ENCODE assay signal across 18 cellular contexts in genomic region chr1:115991909-115992308, GRCh38. TPM values are rescaled to one million over a fixed set of nuclear protein-coding genes. Genes with fewer than 3 reads are reported as not detected.
"Had no signal": no experiment of that assay in that cellular context is flagged by ENCODE, and none has a peak within 500 bp of the region (broad histone marks: within the 10 kb centered on the region; RNA-seq: fewer than 3 reads in every experiment).

No MANE protein-coding gene starts in this region.

- H3K4me3 ChIP-seq: hepatocyte, spleen had no signal

- H3K27ac ChIP-seq: hepatocyte, spleen had no signal

- H3K27ac Mint-ChIP-seq: nephron progenitor cell; stimulated activated memory B cell treated with anti-CD40 and anti-IgM and Interleukin-4, amounts not matched to agents 10 μg/mL and 1 μg/mL and 100 μg/mL, for 72 hours; stimulated activated naive CD8-positive, alpha-beta T cell treated with anti-CD3 and anti-CD28 coated beads, Interleukin-15, Interleukin-2, amounts not matched to agents 100 ng/mL and 50 ng/mL, for 24 hours had no signal

- H3K27me3 ChIP-seq: hepatocyte, spleen had no signal

- ATAC-seq: sciatic nerve; stimulated activated memory B cell treated with anti-CD40 and anti-IgM and Interleukin-4, amounts not matched to agents 10 μg/mL and 1 μg/mL and 100 μg/mL, for 72 hours had no signal

- H3K4me3 Mint-ChIP-seq: naive B cell; nephron progenitor cell; stimulated activated memory B cell treated with anti-CD40 and anti-IgM and Interleukin-4, amounts not matched to agents 10 μg/mL and 1 μg/mL and 100 μg/mL, for 72 hours; stimulated activated naive CD8-positive, alpha-beta T cell treated with anti-CD3 and anti-CD28 coated beads, Interleukin-15, Interleukin-2, amounts not matched to agents 100 ng/mL and 50 ng/mL, for 24 hours had no signal

- H3K27me3 Mint-ChIP-seq: stimulated activated memory B cell treated with anti-CD40 and anti-IgM and Interleukin-4, amounts not matched to agents 10 μg/mL and 1 μg/mL and 100 μg/mL, for 72 hours; stimulated activated naive CD8-positive, alpha-beta T cell treated with anti-CD3 and anti-CD28 coated beads, Interleukin-15, Interleukin-2, amounts not matched to agents 100 ng/mL and 50 ng/mL, for 24 hours had no signal

- H3K9me3 Mint-ChIP-seq: stimulated activated memory B cell treated with anti-CD40 and anti-IgM and Interleukin-4, amounts not matched to agents 10 μg/mL and 1 μg/mL and 100 μg/mL, for 72 hours; stimulated activated naive CD8-positive, alpha-beta T cell treated with anti-CD3 and anti-CD28 coated beads, Interleukin-15, Interleukin-2, amounts not matched to agents 100 ng/mL and 50 ng/mL, for 24 hours had no signal

- H3K4me1 ChIP-seq: spleen had no signal

- DNase-seq: erythroblast; foreskin melanocyte; kidney; mesendoderm; naive B cell; nephron progenitor cell; spleen; stimulated activated CD4-positive, alpha-beta T cell treated with anti-CD3 and anti-CD28 coated beads, Interleukin-15, amount 100 ng/mL, for 24 hours; stimulated activated CD4-positive, alpha-beta T cell treated with anti-CD3 and anti-CD28 coated beads, Interleukin-1b, Interleukin-23, amount 100 ng/mL, for 48 hours; stimulated activated CD4-positive, alpha-beta T cell treated with anti-CD3 and anti-CD28 coated beads, Interleukin-4, amount 100 ng/mL, for 24 hours; trophoblast cell had no signal

- H3K4me1 Mint-ChIP-seq: naive B cell; nephron progenitor cell; stimulated activated memory B cell treated with anti-CD40 and anti-IgM and Interleukin-4, amounts not matched to agents 10 μg/mL and 1 μg/mL and 100 μg/mL, for 72 hours had no signal

RNA-seq across cellular contexts. Expression of gene SLC22A15, which starts 15.6 kb away (rescaled TPM):
- total RNA-seq: lung microvascular endothelial cell, pulmonary artery endothelial cell had no signal
- polyA plus RNA-seq: endothelial cell of umbilical vein had no signal
